Comparison of ENCODE assay signal across 28 cellular contexts in genomic region chr2:162143969-162144368, GRCh38. TPM values are rescaled to one million over a fixed set of nuclear protein-coding genes. Genes with fewer than 3 reads are reported as not detected.
"Had no signal": no experiment of that assay in that cellular context is flagged by ENCODE, and none has a peak within 500 bp of the region (broad histone marks: within the 10 kb centered on the region; RNA-seq: fewer than 3 reads in every experiment).

No MANE protein-coding gene starts in this region.

- H3K27me3 ChIP-seq: gastroesophageal sphincter had no signal

- H3K27ac ChIP-seq: gastroesophageal sphincter, heart left ventricle, pancreas had no signal

- ATAC-seq: activated CD4-positive, alpha-beta T cell treated with anti-CD3 and anti-CD28 coated beads for 36 hours; activated naive CD4-positive, alpha-beta T cell treated with anti-CD3 and anti-CD28 coated beads, Interleukin-2, amount 50 U/mL, for 72 hours; activated T-helper 17 cell treated with anti-CD3 and anti-CD28 coated beads, Interleukin-2, amount 50 U/mL, for 72 hours; esophagus mucosa; gastroesophageal sphincter; heart left ventricle; left colon; pancreas; right cardiac atrium; stimulated activated naive CD8-positive, alpha-beta T cell treated with anti-CD3 and anti-CD28 coated beads, Interleukin-15, Interleukin-2, amounts not matched to agents 100 U/mL and 50 U/mL, for 24 hours had no signal

- FAIRE-seq: pancreas had no signal

- H3K9me3 ChIP-seq: gastroesophageal sphincter, heart left ventricle, pancreas had no signal

- H3K36me3 ChIP-seq: gastroesophageal sphincter, heart left ventricle, pancreas had no signal

- H3K4me3 ChIP-seq: gastroesophageal sphincter, heart left ventricle, pancreas had no signal

- H3K4me1 ChIP-seq: gastroesophageal sphincter, heart left ventricle, pancreas had no signal

- DNase-seq: activated B cell treated with CpG ODN at 0.5 μM for 24 hours; activated CD4-positive, alpha-beta T cell treated with anti-CD3 and anti-CD28 coated beads for 36 hours; activated CD4-positive, alpha-beta T cell treated with anti-CD3 and anti-CD28 coated beads, Interleukin-2, amount 50 U/mL, for 4 hours; activated CD8-positive, alpha-beta memory T cell treated with anti-CD3 and anti-CD28 coated beads for 24 hours; activated CD8-positive, alpha-beta memory T cell treated with anti-CD3 and anti-CD28 coated beads, Interleukin-2, amount 50 U/mL, for 4 hours; activated T-cell treated with anti-CD3 and anti-CD28 coated beads, Interleukin-2, amount 50 U/mL, for 24 hours; aorta; heart left ventricle; islet precursor cell; left colon; pancreas; right cardiac atrium; stimulated activated CD4-positive, alpha-beta T cell treated with anti-CD3 and anti-CD28 coated beads, Interleukin-12 subunit alpha, Interleukin-12 subunit beta, amount 100 ng/mL, for 4 hours; stimulated activated CD4-positive, alpha-beta T cell treated with anti-CD3 and anti-CD28 coated beads, Interleukin-4, amount 100 ng/mL, for 4 hours; stimulated activated naive CD8-positive, alpha-beta T cell treated with anti-CD3 and anti-CD28 coated beads, Interleukin-15, Interleukin-2, amounts not matched to agents 100 U/mL and 50 U/mL, for 24 hours; T-helper 9 cell had no signal

RNA-seq across cellular contexts. Expression of gene GCG, which starts 8.1 kb away (rescaled TPM):
- total RNA-seq: activated B cell treated with CpG ODN at 0.5 μM for 24 hours; activated CD4-positive, alpha-beta T cell treated with anti-CD3 and anti-CD28 coated beads for 36 hours; activated naive CD4-positive, alpha-beta T cell treated with anti-CD3 and anti-CD28 coated beads, Interleukin-2, amount 50 U/mL, for 72 hours; activated T-helper 17 cell treated with anti-CD3 and anti-CD28 coated beads, Interleukin-2, amount 50 U/mL, for 72 hours; cardiac septum; chondrocyte; esophagus mucosa; gastroesophageal sphincter; heart left ventricle; lower leg skin; mononuclear cell; myocyte; pulmonary artery endothelial cell; right cardiac atrium; subcutaneous adipose tissue; ureter had no signal
- polyA plus RNA-seq: heart left ventricle, right cardiac atrium had no signal
